11 cellular contexts compared by ENCODE assay signal in the genomic region with DNA sequence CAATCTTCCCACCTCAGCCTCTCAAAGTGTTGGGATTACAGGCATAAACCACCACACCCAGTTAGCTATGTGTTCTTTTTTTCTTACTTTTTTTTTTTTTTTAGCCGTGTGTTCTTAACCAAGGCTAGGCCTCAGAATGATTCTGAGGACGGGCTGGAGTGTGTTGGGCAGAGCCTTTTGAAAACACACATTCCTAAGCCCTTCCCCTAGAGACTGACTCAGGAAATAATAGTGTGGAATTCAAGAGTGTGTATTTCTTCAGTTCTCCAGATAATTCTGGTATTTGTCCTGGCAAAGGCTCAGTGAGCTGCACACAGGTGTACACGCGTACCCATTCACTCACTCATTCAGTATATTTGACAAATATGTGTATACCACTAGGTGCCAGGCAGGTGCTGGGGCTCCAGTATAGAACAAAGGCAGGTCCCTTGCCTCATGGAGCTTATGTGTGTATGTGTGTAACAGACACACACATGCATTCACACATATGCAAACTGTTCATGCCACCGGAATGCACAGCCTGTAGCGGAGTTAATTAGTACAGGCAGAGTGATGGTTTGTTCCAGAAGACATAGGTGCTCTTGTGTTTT. TPM values are rescaled to one million over a fixed set of nuclear protein-coding genes. Genes with fewer than 3 reads are reported as not detected.
A peak's percentile ranks its signal among the peaks of the same experiment; 100 is the strongest.
DNase-seq lines count a peak whose midpoint lies in the region; ATAC-seq and TF ChIP-seq lines count a peak whose summit lies in the region.
"Had no signal": no experiment of that assay in that cellular context is flagged by ENCODE, and none has a peak within 500 bp of the region (broad histone marks: within the 10 kb centered on the region; RNA-seq: fewer than 3 reads in every experiment).

No MANE protein-coding gene starts in this region.

- no peak for ATAC-seq in left lobe of liver
- no peak for ATAC-seq in stimulated activated naive CD8-positive, alpha-beta T cell treated with anti-CD3 and anti-CD28 coated beads, Interleukin-15, amount 100 ng/mL, for 72 hours
- no peak for ATAC-seq in HG02981 (IDR thresholded peaks at IDR 0.05; ENCODE audit: unreplicated experiment)
- ATAC-seq in HG03521 (IDR thresholded peaks at IDR 0.05; ENCODE audit: unreplicated experiment) = no peak
- ATAC-seq: GM23338 had no signal

- peaks cover 31% of the 10 kb centered on the region for H3K4me1 ChIP-seq in suprapubic skin

- no peaks in the 10 kb centered on the region for H3K27me3 Mint-ChIP-seq in stimulated activated naive CD8-positive, alpha-beta T cell treated with anti-CD3 and anti-CD28 coated beads, Interleukin-15, amount 100 ng/mL, for 72 hours
- H3K27me3 Mint-ChIP-seq: B cell had no signal

- no peak for TF ChIP-seq POLR2A in suprapubic skin (IDR thresholded peaks at IDR 0.05)

- peak; percentile 44 for DNase-seq in activated CD8-positive, alpha-beta memory T cell treated with anti-CD3 and anti-CD28 coated beads, Interleukin-2, amount 50 U/mL, for 48 hours
- no peak for DNase-seq in activated CD8-positive, alpha-beta memory T cell treated with anti-CD3 and anti-CD28 coated beads for 24 hours
- DNase-seq in cardiac fibroblast (ENCODE audit: low read depth in 2 of 2) (peak; percentile 94 to 95), left lobe of liver (ENCODE audit: low spot score) (peak; percentile 38), suprapubic skin (ENCODE audit: low spot score in 2 of 2) (peak; percentile 15 to 30)
- no peak for DNase-seq in stimulated activated naive CD8-positive, alpha-beta T cell treated with anti-CD3 and anti-CD28 coated beads, Interleukin-15, amount 100 ng/mL, for 72 hours
- DNase-seq: NCI-H2029 treated with DMSO at 0.1 percent for 48 hours had no signal

- no peaks in the 10 kb centered on the region for H3K9me3 ChIP-seq in suprapubic skin

- H3K27me3 ChIP-seq in suprapubic skin = no peaks in the 10 kb centered on the region

- TF ChIP-seq EP300 in suprapubic skin (IDR thresholded peaks at IDR 0.05) = no peak

- H3K4me1 Mint-ChIP-seq in stimulated activated naive CD8-positive, alpha-beta T cell treated with anti-CD3 and anti-CD28 coated beads, Interleukin-15, amount 100 ng/mL, for 72 hours = peaks cover 80% of the 10 kb centered on the region

- peak overlapping the region in 1 of 2 donors; percentile 12 for H3K27ac Mint-ChIP-seq in stimulated activated naive CD8-positive, alpha-beta T cell treated with anti-CD3 and anti-CD28 coated beads, Interleukin-15, amount 100 ng/mL, for 72 hours
- H3K27ac Mint-ChIP-seq: GM23338 had no signal

- H3K9me3 Mint-ChIP-seq in stimulated activated naive CD8-positive, alpha-beta T cell treated with anti-CD3 and anti-CD28 coated beads, Interleukin-15, amount 100 ng/mL, for 72 hours = no peaks in the 10 kb centered on the region
- H3K9me3 Mint-ChIP-seq: GM23338 had no signal

- no peak for TF ChIP-seq CTCF in cardiac fibroblast (IDR thresholded peaks at IDR 0.05; ENCODE audit: low read depth, low read length)
- TF ChIP-seq CTCF in suprapubic skin (IDR thresholded peaks at IDR 0.05) = no peak

- 63% methylated on average over 6 of the region's 6 CpGs for WGBS in suprapubic skin

- H3K4me3 ChIP-seq in cardiac fibroblast (replicated peaks in 1 of 2; ENCODE audit: low read depth in 2 of 2, low read length in 2 of 2) = no peak overlapping the region
- no peak overlapping the region for H3K4me3 ChIP-seq in suprapubic skin
- H3K4me3 ChIP-seq: GM23338 had no signal

- no peak overlapping the region for H3K4me3 Mint-ChIP-seq in stimulated activated naive CD8-positive, alpha-beta T cell treated with anti-CD3 and anti-CD28 coated beads, Interleukin-15, amount 100 ng/mL, for 72 hours
- H3K4me3 Mint-ChIP-seq: B cell, GM23338 had no signal

- H3K27ac ChIP-seq in suprapubic skin = no peak overlapping the region

- H3K36me3 ChIP-seq in suprapubic skin = peaks cover 29% of the 10 kb centered on the region

RNA-seq across cellular contexts. Expression of a gene that starts 19.4 kb away (rescaled TPM):
- total RNA-seq in left lobe of liver (27.6 TPM), suprapubic skin (10 to 100 TPM; 32.7 to 58.1 (median 36.9) TPM)

RNA-seq across cellular contexts. Expression of a gene that starts 42.7 kb away (rescaled TPM):
- total RNA-seq in left lobe of liver (7.6 TPM), suprapubic skin (10 to 100 TPM; 14.4 to 21.6 (median 15.5) TPM)

RNA-seq across cellular contexts. Expression of a gene that starts 42.8 kb away (rescaled TPM):
- 5.1 TPM for total RNA-seq in left lobe of liver
- total RNA-seq in suprapubic skin = 10 to 100 TPM in 2 of 4 donors, 1 to 10 TPM in 2; 9.0 to 22.5 (median 13.0) TPM

RNA-seq across cellular contexts. Expression of a gene that starts 50.1 kb away (rescaled TPM):
- total RNA-seq in left lobe of liver (not detected), suprapubic skin (not detected)
- total RNA-seq: B cell, GM23338 had no signal

Comparison
In these comparisons a context has a peak if more than half of its experiments do, and no peak if none do; other contexts are left out.
1. DNase-seq: peak in activated CD8-positive, alpha-beta memory T cell treated with anti-CD3 and anti-CD28 coated beads, Interleukin-2, amount 50 U/mL, for 48 hours (single experiment), cardiac fibroblast (2 of 2), left lobe of liver (single experiment) and suprapubic skin (2 of 2); none in activated CD8-positive, alpha-beta memory T cell treated with anti-CD3 and anti-CD28 coated beads for 24 hours (single experiment) and stimulated activated naive CD8-positive, alpha-beta T cell treated with anti-CD3 and anti-CD28 coated beads, Interleukin-15, amount 100 ng/mL, for 72 hours (0 of 2).